In the genomic region with DNA sequence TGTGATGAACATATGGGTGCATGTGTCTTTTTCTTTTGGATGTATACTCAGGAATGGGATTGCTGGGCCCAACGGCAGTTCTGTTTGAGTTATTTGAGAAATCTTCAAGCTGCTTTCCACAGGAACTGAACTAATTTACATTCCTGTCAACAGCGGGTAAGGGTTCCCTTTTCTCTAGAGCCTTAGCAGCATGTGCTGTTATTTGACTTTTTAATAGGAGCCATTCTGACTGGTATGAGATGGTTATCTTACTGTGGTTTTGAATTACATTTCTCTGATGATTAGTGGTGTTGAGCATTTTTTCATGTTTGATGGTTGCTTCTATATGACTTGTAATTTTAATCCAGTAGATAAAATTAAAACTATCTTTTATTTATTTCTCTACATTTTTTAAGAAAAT, we compare ENCODE assay signal across 1 cellular context.
TF ChIP-seq lines count a peak whose summit lies in the region.

No MANE protein-coding gene starts in this region.

TF ChIP-seq in SK-N-SH, 30 proteins besides CTCF, POLR2A, EP300 and RAD21:
- TF ChIP-seq, protein P1, sequence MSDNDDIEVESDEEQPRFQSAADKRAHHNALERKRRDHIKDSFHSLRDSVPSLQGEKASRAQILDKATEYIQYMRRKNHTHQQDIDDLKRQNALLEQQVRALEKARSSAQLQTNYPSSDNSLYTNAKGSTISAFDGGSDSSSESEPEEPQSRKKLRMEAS (IDR thresholded peaks at IDR 0.05; ENCODE audit: low read depth), result peak; percentile 23; the same call in 1 of the 2 replicates
- TF ChIP-seq FOXM1 (IDR thresholded peaks at IDR 0.05; ENCODE audit: low read depth) (no peak), TCF12 (IDR thresholded peaks at IDR 0.05) (peak; percentile 82), TAF1 (IDR thresholded peaks at IDR 0.05; ENCODE audit: borderline replicate concordance, low read depth, low read length) (no peak), SIN3A (IDR thresholded peaks at IDR 0.05; ENCODE audit: borderline replicate concordance, low read depth, low read length) (0 out of 2 replicates have a peak, but pooled peaks have one; percentile 29), ELF1 (IDR thresholded peaks at IDR 0.05) (no peak), GATA2 (CRISPR knock-in tag; IDR thresholded peaks at IDR 0.05) (no peak), JUND (IDR thresholded peaks at IDR 0.05) (peak; percentile 59)
- TF ChIP-seq, protein P2, sequence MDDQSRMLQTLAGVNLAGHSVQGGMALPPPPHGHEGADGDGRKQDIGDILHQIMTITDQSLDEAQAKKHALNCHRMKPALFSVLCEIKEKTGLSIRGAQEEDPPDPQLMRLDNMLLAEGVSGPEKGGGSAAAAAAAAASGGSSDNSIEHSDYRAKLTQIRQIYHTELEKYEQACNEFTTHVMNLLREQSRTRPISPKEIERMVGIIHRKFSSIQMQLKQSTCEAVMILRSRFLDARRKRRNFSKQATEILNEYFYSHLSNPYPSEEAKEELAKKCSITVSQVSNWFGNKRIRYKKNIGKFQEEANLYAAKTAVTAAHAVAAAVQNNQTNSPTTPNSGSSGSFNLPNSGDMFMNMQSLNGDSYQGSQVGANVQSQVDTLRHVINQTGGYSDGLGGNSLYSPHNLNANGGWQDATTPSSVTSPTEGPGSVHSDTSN (IDR thresholded peaks at IDR 0.05), result peak; percentile 84
- TF ChIP-seq, protein P3, sequence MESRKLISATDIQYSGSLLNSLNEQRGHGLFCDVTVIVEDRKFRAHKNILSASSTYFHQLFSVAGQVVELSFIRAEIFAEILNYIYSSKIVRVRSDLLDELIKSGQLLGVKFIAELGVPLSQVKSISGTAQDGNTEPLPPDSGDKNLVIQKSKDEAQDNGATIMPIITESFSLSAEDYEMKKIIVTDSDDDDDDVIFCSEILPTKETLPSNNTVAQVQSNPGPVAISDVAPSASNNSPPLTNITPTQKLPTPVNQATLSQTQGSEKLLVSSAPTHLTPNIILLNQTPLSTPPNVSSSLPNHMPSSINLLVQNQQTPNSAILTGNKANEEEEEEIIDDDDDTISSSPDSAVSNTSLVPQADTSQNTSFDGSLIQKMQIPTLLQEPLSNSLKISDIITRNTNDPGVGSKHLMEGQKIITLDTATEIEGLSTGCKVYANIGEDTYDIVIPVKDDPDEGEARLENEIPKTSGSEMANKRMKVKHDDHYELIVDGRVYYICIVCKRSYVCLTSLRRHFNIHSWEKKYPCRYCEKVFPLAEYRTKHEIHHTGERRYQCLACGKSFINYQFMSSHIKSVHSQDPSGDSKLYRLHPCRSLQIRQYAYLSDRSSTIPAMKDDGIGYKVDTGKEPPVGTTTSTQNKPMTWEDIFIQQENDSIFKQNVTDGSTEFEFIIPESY (IDR thresholded peaks at IDR 0.05; ENCODE audit: borderline replicate concordance, low read depth), result 0 out of 2 replicates have a peak, but pooled peaks have one; percentile 41
